ENCODE assay signal across 1 cellular context in the genomic region with DNA sequence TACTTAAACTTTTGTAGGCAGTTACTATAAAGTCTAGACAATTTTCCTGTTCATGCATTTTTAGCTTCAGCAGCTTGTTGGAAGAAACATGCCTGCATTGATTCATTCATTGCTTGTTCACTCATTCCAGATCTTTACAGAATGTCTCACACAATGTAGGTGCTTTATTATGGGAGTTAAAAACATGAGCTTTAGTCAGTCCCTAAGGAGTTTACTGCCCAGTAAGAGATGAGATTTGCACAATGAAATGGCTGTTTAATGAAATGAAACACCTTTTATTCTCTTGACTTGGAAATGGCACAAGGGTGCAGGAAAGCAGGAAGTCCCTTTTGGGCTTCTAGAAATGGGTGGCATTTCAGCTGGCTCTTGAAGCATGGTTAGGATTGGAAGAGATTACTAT.
TF ChIP-seq lines count a peak whose summit lies in the region.

No MANE protein-coding gene starts in this region.

TF ChIP-seq in K562, 482 proteins besides CTCF, POLR2A, EP300 and RAD21:
- TF ChIP-seq ZNF165 (CRISPR knock-in tag; IDR thresholded peaks at IDR 0.05; ENCODE audit: borderline replicate concordance) (no peak), TARDBP (IDR thresholded peaks at IDR 0.05) (no peak), FOXK2 (conservative IDR thresholded peaks at IDR 0.05 in 1 of 2, IDR thresholded peaks at IDR 0.05 in 1 of 2; ENCODE audit: low read depth in 2 of 2) (no peak), CBFA2T3 (IDR thresholded peaks at IDR 0.05) (no peak), TCF7L2 (IDR thresholded peaks at IDR 0.05; ENCODE audit: low read depth, low read length) (no peak)
- TF ChIP-seq, protein P1, sequence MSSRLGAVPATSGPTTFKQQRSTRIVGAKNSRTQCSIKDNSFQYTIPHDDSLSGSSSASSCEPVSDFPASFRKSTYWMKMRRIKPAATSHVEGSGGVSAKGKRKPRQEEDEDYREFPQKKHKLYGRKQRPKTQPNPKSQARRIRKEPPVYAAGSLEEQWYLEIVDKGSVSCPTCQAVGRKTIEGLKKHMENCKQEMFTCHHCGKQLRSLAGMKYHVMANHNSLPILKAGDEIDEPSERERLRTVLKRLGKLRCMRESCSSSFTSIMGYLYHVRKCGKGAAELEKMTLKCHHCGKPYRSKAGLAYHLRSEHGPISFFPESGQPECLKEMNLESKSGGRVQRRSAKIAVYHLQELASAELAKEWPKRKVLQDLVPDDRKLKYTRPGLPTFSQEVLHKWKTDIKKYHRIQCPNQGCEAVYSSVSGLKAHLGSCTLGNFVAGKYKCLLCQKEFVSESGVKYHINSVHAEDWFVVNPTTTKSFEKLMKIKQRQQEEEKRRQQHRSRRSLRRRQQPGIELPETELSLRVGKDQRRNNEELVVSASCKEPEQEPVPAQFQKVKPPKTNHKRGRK (tag; IDR thresholded peaks at IDR 0.05), result no peak
